Comparison of ENCODE assay signal across 23 cellular contexts in genomic region chr12:5390174-5390799, GRCh38. TPM values are rescaled to one million over a fixed set of nuclear protein-coding genes. Genes with fewer than 3 reads are reported as not detected.
"Had no signal": no experiment of that assay in that cellular context is flagged by ENCODE, and none has a peak within 500 bp of the region (broad histone marks: within the 10 kb centered on the region; RNA-seq: fewer than 3 reads in every experiment).

No MANE protein-coding gene starts in this region.

- H3K4me3 ChIP-seq: adrenal gland, coronary artery, left ventricle myocardium inferior, transverse colon had no signal

- H3K36me3 Mint-ChIP-seq: activated naive CD4-positive, alpha-beta T cell treated with anti-CD3 and anti-CD28 coated beads, Interleukin-2, amount 50 U/mL, for 24 hours; natural killer cell treated with Interleukin-12 subunit alpha and Interleukin-12 subunit beta and Interleukin-15 and Interleukin-18, amount 100 ng/mL, for 72 hours had no signal

- H3K4me3 Mint-ChIP-seq: activated CD8-positive, alpha-beta T cell treated with anti-CD3 and anti-CD28 coated beads for 36 hours; activated naive CD4-positive, alpha-beta T cell treated with anti-CD3 and anti-CD28 coated beads, Interleukin-2, amount 50 U/mL, for 24 hours; natural killer cell treated with Interleukin-12 subunit alpha and Interleukin-12 subunit beta and Interleukin-15 and Interleukin-18, amount 100 ng/mL, for 72 hours had no signal

- H3K9me3 ChIP-seq: adrenal gland, left ventricle myocardium inferior, transverse colon had no signal

- H3K4me1 ChIP-seq: adrenal gland, left ventricle myocardium inferior, transverse colon had no signal

- H3K27me3 ChIP-seq: adrenal gland, transverse colon had no signal

- ATAC-seq: activated CD8-positive, alpha-beta T cell treated with anti-CD3 and anti-CD28 coated beads for 36 hours; natural killer cell treated with Interleukin-12 subunit alpha and Interleukin-12 subunit beta and Interleukin-15 and Interleukin-18, amount 100 ng/mL, for 72 hours had no signal

- H3K27ac ChIP-seq: adrenal gland, coronary artery, left ventricle myocardium inferior, transverse colon had no signal

- H3K36me3 ChIP-seq: adrenal gland, left ventricle myocardium inferior, transverse colon had no signal

- H3K9me3 Mint-ChIP-seq: activated CD8-positive, alpha-beta T cell treated with anti-CD3 and anti-CD28 coated beads for 36 hours; activated naive CD4-positive, alpha-beta T cell treated with anti-CD3 and anti-CD28 coated beads, Interleukin-2, amount 50 U/mL, for 24 hours; natural killer cell treated with Interleukin-12 subunit alpha and Interleukin-12 subunit beta and Interleukin-15 and Interleukin-18, amount 100 ng/mL, for 72 hours had no signal

- H3K4me1 Mint-ChIP-seq: activated naive CD4-positive, alpha-beta T cell treated with anti-CD3 and anti-CD28 coated beads, Interleukin-2, amount 50 U/mL, for 24 hours had no signal

- DNase-seq: activated CD4-positive, alpha-beta T cell treated with anti-CD3 and anti-CD28 coated beads for 48 hours; activated CD8-positive, alpha-beta memory T cell treated with anti-CD3 and anti-CD28 coated beads, Interleukin-2, amount 50 U/mL, for 4 hours; activated CD8-positive, alpha-beta T cell treated with anti-CD3 and anti-CD28 coated beads for 36 hours; activated effector memory CD4-positive, alpha-beta T cell treated with anti-CD3 and anti-CD28 coated beads, Interleukin-2, amount 50 U/mL, for 16 hours; activated T-cell treated with anti-CD3 and anti-CD28 coated beads, Interleukin-2, amount 50 U/mL, for 48 hours; adrenal gland; central memory CD4-positive, alpha-beta T cell; effector CD8-positive, alpha-beta T cell; foreskin melanocyte; head of caudate nucleus; left ventricle myocardium inferior; posterior cingulate gyrus; retina; stimulated activated CD4-positive, alpha-beta T cell treated with anti-CD3 and anti-CD28 coated beads, Interleukin-15, amount 100 ng/mL, for 24 hours; stimulated activated CD4-positive, alpha-beta T cell treated with anti-CD3 and anti-CD28 coated beads, Interleukin-4, amount 100 ng/mL, for 24 hours; stimulated activated naive CD4-positive, alpha-beta T cell; transverse colon had no signal

- H3K27ac Mint-ChIP-seq: activated CD8-positive, alpha-beta T cell treated with anti-CD3 and anti-CD28 coated beads for 36 hours; activated naive CD4-positive, alpha-beta T cell treated with anti-CD3 and anti-CD28 coated beads, Interleukin-2, amount 50 U/mL, for 24 hours; natural killer cell treated with Interleukin-12 subunit alpha and Interleukin-12 subunit beta and Interleukin-15 and Interleukin-18, amount 100 ng/mL, for 72 hours had no signal

RNA-seq across cellular contexts. Expression of gene NTF3, which starts 41.6 kb away (rescaled TPM):
- total RNA-seq: activated CD8-positive, alpha-beta T cell treated with anti-CD3 and anti-CD28 coated beads for 36 hours; mononuclear cell; natural killer cell treated with Interleukin-12 subunit alpha and Interleukin-12 subunit beta and Interleukin-15 and Interleukin-18, amount 100 ng/mL, for 72 hours; subcutaneous adipose tissue; T-helper 1 cell treated with Interleukin-12 subunit alpha and Interleukin-12 subunit beta and Interleukin-4 antibody, amounts not matched to agents 30 ng/mL and 1 ng/mL, for 36 hours had no signal
